In the genomic region with DNA sequence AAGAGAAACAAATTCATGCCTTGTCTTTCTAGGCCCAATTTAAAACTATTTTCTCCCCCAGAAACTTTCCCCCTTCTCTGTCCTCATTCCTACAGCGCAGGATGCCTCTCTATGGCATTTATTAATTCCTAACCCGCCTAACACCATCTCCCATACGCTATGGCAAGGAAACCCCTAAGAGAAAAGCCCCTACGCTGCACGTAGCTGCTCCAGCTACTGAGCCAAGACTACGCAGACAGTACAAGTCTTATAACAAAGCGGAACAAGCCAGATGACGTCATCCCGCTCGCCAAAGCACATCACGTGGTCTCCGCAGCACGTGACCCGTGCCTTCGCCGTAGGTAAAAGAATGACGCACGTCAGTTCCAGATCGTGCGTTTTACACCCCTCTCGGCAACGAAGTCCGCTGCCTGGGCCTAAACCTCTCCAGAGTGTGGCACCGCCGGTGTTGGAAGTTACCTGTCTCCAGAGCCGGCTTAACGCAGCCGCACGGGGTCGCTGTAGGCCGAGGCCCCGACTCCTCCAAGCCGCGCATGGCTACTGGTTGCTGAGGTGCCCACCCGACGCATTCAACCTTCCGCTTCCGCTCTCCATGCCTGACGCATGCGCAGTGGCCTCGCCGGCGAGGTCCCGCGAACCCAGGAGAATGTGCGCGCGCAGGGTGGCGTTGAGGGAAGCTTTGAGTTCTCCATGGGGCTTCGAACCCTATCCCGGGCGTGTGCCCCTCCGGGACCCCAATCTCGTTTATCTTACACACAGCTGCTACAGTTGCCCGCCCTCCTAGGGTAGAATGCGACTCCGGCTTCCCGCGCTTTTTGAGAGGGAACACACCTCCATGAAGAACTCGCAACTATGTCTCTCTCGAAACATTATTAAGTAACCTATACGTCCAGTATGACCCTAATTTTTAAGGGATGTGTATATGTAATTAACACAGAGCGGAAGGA, we compare ENCODE assay signal across 8 cellular contexts. TPM values are rescaled to one million over a fixed set of nuclear protein-coding genes. Genes with fewer than 3 reads are reported as not detected.
DNase-seq lines count a peak whose midpoint lies in the region; ATAC-seq and TF ChIP-seq lines count a peak whose summit lies in the region.

A gene with protein sequence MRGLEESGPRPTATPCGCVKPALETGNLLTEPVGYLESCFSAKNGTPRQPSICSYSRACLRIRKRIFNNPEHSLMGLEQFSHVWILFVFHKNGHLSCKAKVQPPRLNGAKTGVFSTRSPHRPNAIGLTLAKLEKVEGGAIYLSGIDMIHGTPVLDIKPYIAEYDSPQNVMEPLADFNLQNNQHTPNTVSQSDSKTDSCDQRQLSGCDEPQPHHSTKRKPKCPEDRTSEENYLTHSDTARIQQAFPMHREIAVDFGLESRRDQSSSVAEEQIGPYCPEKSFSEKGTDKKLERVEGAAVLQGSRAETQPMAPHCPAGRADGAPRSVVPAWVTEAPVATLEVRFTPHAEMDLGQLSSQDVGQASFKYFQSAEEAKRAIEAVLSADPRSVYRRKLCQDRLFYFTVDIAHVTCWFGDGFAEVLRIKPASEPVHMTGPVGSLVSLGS (minus strand): TSS at position 542 of the 947 bp plus-strand sequence. CDS start 7 bp downstream, at position 535.

- peaks cover 0 to 19% of the 10 kb centered on the region in 2 experiments; a peak in 2 of 4 replicates for H3K79me1 ChIP-seq in IMR-90 (ENCODE audit: low read depth in 1 of 2, low read length in 2 of 2)

- in situ Hi-C loops in IMR-90 (cut with MboI; ENCODE audit: low sequenced_read_pairs) = loop anchor here (5.0 kb wide), 1 partner anchor 340 kb away; no protein-coding TSS in a partner anchor

- peak; percentile 58 for TF ChIP-seq RAD21 in IMR-90 (IDR thresholded peaks at IDR 0.05; ENCODE audit: low read length)

- no peaks in the 10 kb centered on the region for H3K9me3 ChIP-seq in IMR-90 (ENCODE audit: control insufficient read depth, insufficient read depth, low read length)
- no peaks in the 10 kb centered on the region for H3K9me3 ChIP-seq in OCI-LY7 (ENCODE audit: low read length)
- no peaks in the 10 kb centered on the region for H3K9me3 ChIP-seq in mucosa of descending colon

- dilution Hi-C loops in IMR-90 (cut with HindIII; ENCODE audit: low sequenced_read_pairs, unreplicated experiment) = no loop called here

- H4K8ac ChIP-seq in IMR-90 (ENCODE audit: low read depth in 2 of 2, low read length in 2 of 2) = peak within 1 kb of the TSS; percentile 54 to 97

- peaks cover 2% of the 10 kb centered on the region; the same call in 1 of the 2 replicates for H3K4me1 ChIP-seq in IMR-90 (ENCODE audit: control insufficient read depth, insufficient read depth, low read length)
- H3K4me1 ChIP-seq in OCI-LY7 (ENCODE audit: insufficient read depth, low read length, poor library complexity, severe bottlenecking) = peaks cover 46% of the 10 kb centered on the region
- H3K4me1 ChIP-seq in mucosa of descending colon (ENCODE audit: low read depth) = peaks cover 3% of the 10 kb centered on the region

- peak within 1 kb of the TSS; percentile 91 for H3K9ac ChIP-seq in IMR-90 (ENCODE audit: low read depth, low read length)

- H3K18ac ChIP-seq in IMR-90 (ENCODE audit: low read depth, low read length) = peak within 1 kb of the TSS; percentile 95

- POLR2A ChIA-PET in IMR-90 (lab: Charles Lee; ENCODE audit: unreplicated experiment) = interaction anchor here (0.6 to 1.0 kb wide), 5 partner anchors 59 to 387 kb away, joined by 3 to 7 read pairs (median 5); partner anchors contain the start of gene XPA
- POLR2A ChIA-PET in OCI-LY7 (lab: Charles Lee) = interaction anchor here (0.5 to 3.2 kb wide), 33 partner anchors 9 to 1032 kb away, joined by 3 to 22 read pairs (median 4); no protein-coding TSS in a partner anchor

- H4K20me1 ChIP-seq in IMR-90 (ENCODE audit: insufficient read depth, low read length) (no peaks in the 10 kb centered on the region), OCI-LY7 (ENCODE audit: insufficient read depth, low read length) (no peaks in the 10 kb centered on the region)

- ATAC-seq in GM21528 (IDR thresholded peaks at IDR 0.05; ENCODE audit: low FRiP score, unreplicated experiment) (peak; percentile 85), IMR-90 (ENCODE audit: low read depth) (peak; percentile 94), mucosa of descending colon (peak; percentile 95)

- H3K36me3 ChIP-seq in IMR-90 (ENCODE audit: control insufficient read depth, insufficient read depth, low read length) (no peaks in the 10 kb centered on the region), OCI-LY7 (ENCODE audit: insufficient read depth, low read length) (no peaks in the 10 kb centered on the region), mucosa of descending colon (ENCODE audit: low read depth) (no peaks in the 10 kb centered on the region)

- CTCF ChIA-PET in IMR-90 (lab: Yijun Ruan, JAX) (interaction anchor here (0.6 to 1.5 kb wide), 11 partner anchors 11 to 338 kb away, joined by 3 to 7 read pairs (median 3); no protein-coding TSS in a partner anchor), OCI-LY7 (lab: Charles Lee; ENCODE audit: unreplicated experiment) (interaction anchor here (0.5 to 1.8 kb wide), 12 partner anchors 8 to 1222 kb away, joined by 3 to 5 read pairs (median 3); no protein-coding TSS in a partner anchor)

- DNase-seq in DMS153 (lab: John Stamatoyannopoulos, UW) = peak; percentile 92
- peak; percentile 99 for DNase-seq in IMR-90
- DNase-seq in OCI-LY7 (ENCODE audit: low spot score) = peak; percentile 100
- peak; percentile 97 for DNase-seq in activated T-cell treated with anti-CD3 and anti-CD28 coated beads for 24 hours (ENCODE audit: low read depth)
- DNase-seq in epithelial cell of prostate (ENCODE audit: low read depth, low spot score) = peak; percentile 93
- peak; percentile 98 to 100 (median 99) for DNase-seq in mucosa of descending colon
- DNase-seq in stimulated activated CD8-positive, alpha-beta memory T cell treated with anti-CD3 and anti-CD28 coated beads, Interleukin-4, amount 100 ng/mL, for 24 hours (ENCODE audit: low read depth) = peak; percentile 99

- peak within 1 kb of the TSS; percentile 99 for H2BK5ac ChIP-seq in IMR-90 (ENCODE audit: low read depth, low read length, poor library complexity, severe bottlenecking)

- 2% methylated on average over 9 of the region's 63 CpGs; no CpG with 5 or more reads in 1 of the 2 experiments for WGBS in IMR-90 (ENCODE audit: extremely low coverage in 2 of 2, insufficient read length in 1 of 2), 2 experiments

- peak; percentile 98 for TF ChIP-seq POLR2A in IMR-90 (IDR thresholded peaks at IDR 0.05; ENCODE audit: low read depth, low read length)

- H3K4me3 ChIP-seq in IMR-90 (ENCODE audit: insufficient read depth, low read depth, low read length) = peak within 1 kb of the TSS; percentile 76
- peak within 1 kb of the TSS; percentile 72 for H3K4me3 ChIP-seq in OCI-LY7 (ENCODE audit: low read depth, low read length, poor library complexity, severe bottlenecking)
- peak within 1 kb of the TSS; percentile 29 for H3K4me3 ChIP-seq in mucosa of descending colon

- peak within 1 kb of the TSS; percentile 97 for H3K4ac ChIP-seq in IMR-90 (ENCODE audit: low read depth, low read length)

- peak within 1 kb of the TSS; percentile 99 for H2AFZ ChIP-seq in IMR-90 (replicated peaks; ENCODE audit: low read length, poor library complexity)
- peak within 1 kb of the TSS; percentile 95 for H2AFZ ChIP-seq in OCI-LY7 (ENCODE audit: low read length)

- TF ChIP-seq CTCF in IMR-90 (conservative IDR thresholded peaks at IDR 0.05; ENCODE audit: low read depth, low read length) = peak; percentile 72
- TF ChIP-seq CTCF in OCI-LY7 (conservative IDR thresholded peaks at IDR 0.05; ENCODE audit: low read length) = peak; percentile 83
- TF ChIP-seq CTCF in mucosa of descending colon (IDR thresholded peaks at IDR 0.05) = peak; percentile 30

- H3K9me1 ChIP-seq in IMR-90 (ENCODE audit: insufficient read depth, low read length) = no peaks in the 10 kb centered on the region

- peak within 1 kb of the TSS; percentile 80 for H3K56ac ChIP-seq in IMR-90 (ENCODE audit: extremely low read depth, insufficient read depth, low read length)

- peak within 1 kb of the TSS; percentile 96 for H3K23ac ChIP-seq in IMR-90 (ENCODE audit: low read depth, low read length)

- H3K27me3 ChIP-seq in IMR-90 (ENCODE audit: control insufficient read depth, insufficient read depth, low read length) = peaks cover 4% of the 10 kb centered on the region; the same call in 1 of the 2 replicates

- H3K79me2 ChIP-seq in OCI-LY7 (ENCODE audit: insufficient read depth, low read depth, low read length) = peaks cover 22% of the 10 kb centered on the region; the same call in 1 of the 2 replicates

- peak within 1 kb of the TSS; percentile 64 for H2AK5ac ChIP-seq in IMR-90 (ENCODE audit: low read depth, low read length)

- peak within 1 kb of the TSS; percentile 92 for H4K91ac ChIP-seq in IMR-90 (ENCODE audit: insufficient read depth, low read depth, low read length)

- H3K4me2 ChIP-seq in IMR-90 (ENCODE audit: low read depth, low read length) (peak within 1 kb of the TSS; percentile 88), OCI-LY7 (ENCODE audit: low read length) (peak within 1 kb of the TSS; percentile 85)

- H2BK120ac ChIP-seq in IMR-90 (ENCODE audit: low read depth, low read length) = peak within 1 kb of the TSS; percentile 94

- peak within 1 kb of the TSS; percentile 95 for H3K14ac ChIP-seq in IMR-90 (replicated peaks; ENCODE audit: low read depth, low read length)

- peak within 1 kb of the TSS; percentile 96 for H3K27ac ChIP-seq in IMR-90 (ENCODE audit: insufficient read depth, low read length)
- peak within 1 kb of the TSS; percentile 85 for H3K27ac ChIP-seq in OCI-LY7 (ENCODE audit: low read depth, low read length, poor library complexity, severe bottlenecking)
- peak within 1 kb of the TSS; percentile 94 for H3K27ac ChIP-seq in epithelial cell of prostate

- intact Hi-C loops in IMR-90 (cut with micrococcal nuclease) (loop anchor here (2.0 to 5.0 kb wide), 5 partner anchors 197 to 785 kb away; partner anchors contain the start of genes CORO2A, TBC1D2 and TRIM14), OCI-LY7 (cut with micrococcal nuclease; ENCODE audit: unreplicated experiment) (loop anchor here (1.0 to 10.0 kb wide), 4 partner anchors 134 to 1313 kb away; partner anchors contain the start of gene NANS), mucosa of descending colon (cut with DNase I, micrococcal nuclease) (loop anchor here (10.0 kb wide), 2 partner anchors 113 to 343 kb away; no protein-coding TSS in a partner anchor)

- BruUV-seq in IMR-90 (replicated peaks; lab: Mats Ljungman, UMichigan) (no TSS peak), OCI-LY7 (replicated peaks; lab: Mats Ljungman, UMichigan) (no TSS peak)

- H2BK20ac ChIP-seq in IMR-90 (ENCODE audit: low read depth, low read length) = peak within 1 kb of the TSS; percentile 70; the same call in 1 of the 2 replicates

- no peaks in the 10 kb centered on the region; the same call in 1 of the 2 replicates for H3K9me2 ChIP-seq in OCI-LY7 (ENCODE audit: insufficient read depth, low read length)

- peak within 1 kb of the TSS; percentile 82 for H2AK9ac ChIP-seq in IMR-90 (replicated peaks; ENCODE audit: low read depth, low read length, poor library complexity)

- peak within 1 kb of the TSS; percentile 97 for H4K5ac ChIP-seq in IMR-90 (ENCODE audit: low read depth, low read length)

- H2BK15ac ChIP-seq in IMR-90 (ENCODE audit: low read depth, low read length) = peak within 1 kb of the TSS; percentile 30; the same call in 1 of the 3 replicates

RNA-seq across cellular contexts. Expression of the gene that starts here (rescaled TPM):
- total RNA-seq in IMR-90 (2012; rRNA removed) (17.5 and 19.9 TPM in 2 replicates), OCI-LY7 (2022) (9.3 and 10.9 TPM in 2 replicates), mucosa of descending colon (10 to 100 TPM; 14.9 to 15.3 (median 14.9) TPM)
- polyA plus RNA-seq in IMR-90 (2012; rRNA removed) = 7.6 and 10.2 TPM in 2 replicates
- polyA plus RNA-seq in IMR-90 (2012; cell fraction: cytosol; rRNA removed) = 3.2 and 5.4 TPM in 2 replicates
- 4.2 and 23.8 TPM in 2 replicates for polyA plus RNA-seq in IMR-90 (2012; cell fraction: nucleus; rRNA removed; ENCODE audit: low replicate concordance)
- 17.6 and 34.7 TPM in 2 replicates for total RNA-seq in OCI-LY7 (2014; rRNA removed; shearing (Covaris generic))

Comparison
In these comparisons a context has a peak if more than half of its experiments do, and no peak if none do; other contexts are left out.
1. Peak in every context shown above with its lines: DNase-seq, ATAC-seq, H3K4me3 ChIP-seq and H3K27ac ChIP-seq.
2. CTCF ChIP-seq: peak in every context shown above with its lines; median percentile 83 in OCI-LY7; 72 in IMR-90; 30 in mucosa of descending colon.